ENCODE assay signal across 1 cellular context in genomic region chr5:78496373-78496772, GRCh38.
TF ChIP-seq lines count a peak whose summit lies in the region.

No MANE protein-coding gene starts in this region.

TF ChIP-seq in endothelial cell of umbilical vein, 7 proteins besides CTCF, POLR2A, EP300 and RAD21 (continued from another document):
- peak; percentile 38 for TF ChIP-seq FOS (IDR thresholded peaks at IDR 0.05; ENCODE audit: borderline replicate concordance, insufficient read depth, low read length)
- TF ChIP-seq JUN (IDR thresholded peaks at IDR 0.05; ENCODE audit: borderline replicate concordance, insufficient read depth, insufficient read length, low read depth) = no peak
- no peak for TF ChIP-seq EZH2 (IDR thresholded peaks at IDR 0.05; ENCODE audit: borderline replicate concordance, low read depth, low read length, severe bottlenecking)
TF ChIP-seq in endothelial cell of umbilical vein: peak in this region for 1.
